In the genomic region with DNA sequence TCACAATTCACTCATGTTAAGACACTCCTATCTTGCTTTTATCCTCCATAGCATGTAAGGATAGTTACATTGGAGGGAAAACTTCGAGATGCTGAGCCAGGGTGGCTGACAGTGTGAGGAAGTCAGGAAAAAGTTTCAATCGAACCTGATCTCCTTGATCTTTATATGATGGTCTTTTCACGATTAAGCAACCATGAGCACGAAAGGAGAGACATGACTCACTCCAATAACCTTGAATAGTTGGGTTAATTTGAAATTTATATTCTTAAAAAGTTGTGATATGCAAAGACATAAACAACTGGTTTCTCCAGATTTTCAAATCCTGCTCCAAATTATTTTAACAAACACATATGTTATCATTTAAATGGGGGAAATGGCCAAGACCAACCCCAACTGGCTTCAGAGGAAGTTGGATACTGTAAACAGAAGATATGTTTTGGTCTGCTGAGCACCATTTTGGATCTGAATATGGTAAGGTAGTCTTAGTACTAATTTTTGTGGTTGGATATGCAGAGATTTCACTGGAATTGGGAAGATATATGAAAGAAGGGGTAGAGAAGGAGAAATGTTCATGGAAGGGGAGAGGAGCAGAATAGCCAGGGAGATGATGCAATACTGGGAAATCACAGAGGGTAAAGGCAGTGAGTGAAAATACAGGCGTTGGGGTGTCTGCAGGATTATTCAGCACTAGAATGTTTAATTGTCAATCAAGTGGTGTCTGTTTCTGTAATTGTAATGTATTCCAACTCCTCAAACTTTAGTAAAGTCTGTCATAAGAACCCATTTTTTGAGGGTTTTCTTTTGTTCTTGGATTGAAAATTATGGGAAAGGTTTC, we compare ENCODE assay signal across 1 cellular context.
TF ChIP-seq lines count a peak whose summit lies in the region.

No MANE protein-coding gene starts in this region.

TF ChIP-seq in A549, 52 proteins besides CTCF, POLR2A, EP300 and RAD21:
- TF ChIP-seq CEBPB (IDR thresholded peaks at IDR 0.05) (peak; percentile 75), ZC3H11A (IDR thresholded peaks at IDR 0.05) (no peak), CHD4 (IDR thresholded peaks at IDR 0.05; ENCODE audit: borderline replicate concordance) (no peak), KDM5A (IDR thresholded peaks at IDR 0.05) (no peak), ESRRA (IDR thresholded peaks at IDR 0.05; ENCODE audit: borderline replicate concordance, low read length) (no peak), ATOH8 (CRISPR knock-in tag; IDR thresholded peaks at IDR 0.05; ENCODE audit: low read depth) (no peak)
- TF ChIP-seq, protein P1, sequence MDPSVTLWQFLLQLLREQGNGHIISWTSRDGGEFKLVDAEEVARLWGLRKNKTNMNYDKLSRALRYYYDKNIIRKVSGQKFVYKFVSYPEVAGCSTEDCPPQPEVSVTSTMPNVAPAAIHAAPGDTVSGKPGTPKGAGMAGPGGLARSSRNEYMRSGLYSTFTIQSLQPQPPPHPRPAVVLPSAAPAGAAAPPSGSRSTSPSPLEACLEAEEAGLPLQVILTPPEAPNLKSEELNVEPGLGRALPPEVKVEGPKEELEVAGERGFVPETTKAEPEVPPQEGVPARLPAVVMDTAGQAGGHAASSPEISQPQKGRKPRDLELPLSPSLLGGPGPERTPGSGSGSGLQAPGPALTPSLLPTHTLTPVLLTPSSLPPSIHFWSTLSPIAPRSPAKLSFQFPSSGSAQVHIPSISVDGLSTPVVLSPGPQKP (IDR thresholded peaks at IDR 0.05; ENCODE audit: low read depth, low read length) = no peak
